Comparison of ENCODE assay signal across 15 cellular contexts in the genomic region with DNA sequence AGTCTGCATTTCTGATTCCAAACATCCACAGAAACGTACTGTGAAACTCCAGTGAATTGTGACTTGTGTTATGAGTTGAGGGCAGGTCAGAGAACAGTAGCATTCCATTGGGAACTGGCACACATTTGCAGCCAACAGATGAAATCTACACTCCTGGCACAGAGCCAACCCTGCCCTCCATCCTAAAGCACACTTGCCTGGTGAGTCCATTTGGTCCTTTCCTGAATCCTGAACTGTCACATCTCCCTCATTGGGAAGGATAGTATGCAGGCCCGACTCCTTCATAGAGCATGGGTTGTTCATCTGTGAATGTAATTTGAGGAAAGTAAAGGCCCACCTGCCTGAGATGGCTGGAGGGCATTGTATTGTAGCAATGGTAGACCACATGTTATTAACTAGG.
A peak's percentile ranks its signal among the peaks of the same experiment; 100 is the strongest.
DNase-seq lines count a peak whose midpoint lies in the region; ATAC-seq and TF ChIP-seq lines count a peak whose summit lies in the region.
"Had no signal": no experiment of that assay in that cellular context is flagged by ENCODE, and none has a peak within 500 bp of the region (broad histone marks: within the 10 kb centered on the region; RNA-seq: fewer than 3 reads in every experiment).

No MANE protein-coding gene starts in this region.

- H3K27ac ChIP-seq in osteoblast (ENCODE audit: low read depth, low read length) (peak overlapping the region; percentile 81), smooth muscle cell (ENCODE audit: low read depth) (no peak overlapping the region)
- H3K27ac ChIP-seq: brain microvascular endothelial cell, dorsolateral prefrontal cortex had no signal

- TF ChIP-seq CTCF in osteoblast (IDR thresholded peaks at IDR 0.05; ENCODE audit: extremely low read depth, low read depth, low read length) (no peak), smooth muscle cell (IDR thresholded peaks at IDR 0.05; ENCODE audit: borderline replicate concordance, insufficient read depth, poor library complexity, severe bottlenecking) (no peak)

- H3K27me3 ChIP-seq in adipocyte (replicated peaks; ENCODE audit: control insufficient read depth, insufficient read depth, low read length) (no peaks in the 10 kb centered on the region), osteoblast (ENCODE audit: insufficient read depth, low read length) (no peaks in the 10 kb centered on the region), smooth muscle cell (ENCODE audit: low read depth) (no peaks in the 10 kb centered on the region)
- H3K27me3 ChIP-seq: brain microvascular endothelial cell, gastroesophageal sphincter had no signal

- 88% methylated on average over 2 of the region's 2 CpGs for WGBS in smooth muscle cell (ENCODE audit: low lambda C conversion rate)

- no peak overlapping the region for H2AFZ ChIP-seq in osteoblast (ENCODE audit: low read length)
- H2AFZ ChIP-seq in smooth muscle cell (ENCODE audit: low read depth), result no peak overlapping the region

- H3K9ac ChIP-seq in adipocyte (ENCODE audit: low read length) (peak overlapping the region; percentile 6), smooth muscle cell (ENCODE audit: low read depth) (no peak overlapping the region)

- H3K4me1 ChIP-seq in adipocyte (ENCODE audit: control insufficient read depth, insufficient read depth, low read length) (peaks cover 40% of the 10 kb centered on the region), osteoblast (ENCODE audit: insufficient read depth, low read length) (peaks cover 25% of the 10 kb centered on the region), smooth muscle cell (ENCODE audit: low read depth) (no peaks in the 10 kb centered on the region)

- no peak for TF ChIP-seq EP300 in Ishikawa (IDR thresholded peaks at IDR 0.05; ENCODE audit: borderline replicate concordance)

- H3K4me3 ChIP-seq in adipocyte (ENCODE audit: low read length) (no peak overlapping the region), osteoblast (ENCODE audit: insufficient read depth, low read length) (no peak overlapping the region), smooth muscle cell (no peak overlapping the region)
- H3K4me3 ChIP-seq: dorsolateral prefrontal cortex, gastroesophageal sphincter had no signal

- H3F3A ChIP-seq in smooth muscle cell (ENCODE audit: low read depth), result no peaks in the 10 kb centered on the region

- H4K20me1 ChIP-seq in osteoblast (ENCODE audit: insufficient read depth, low read length) (no peaks in the 10 kb centered on the region), smooth muscle cell (ENCODE audit: low read depth) (no peaks in the 10 kb centered on the region)

- no peak for TF ChIP-seq RAD21 in Ishikawa (IDR thresholded peaks at IDR 0.05; ENCODE audit: low read depth)

- H3K9me3 ChIP-seq in adipocyte (ENCODE audit: control insufficient read depth, low read length), result no peaks in the 10 kb centered on the region
- no peaks in the 10 kb centered on the region for H3K9me3 ChIP-seq in osteoblast (ENCODE audit: low read depth, low read length)
- no peaks in the 10 kb centered on the region for H3K9me3 ChIP-seq in smooth muscle cell (replicated peaks; ENCODE audit: low read depth)
- H3K9me3 ChIP-seq: gastroesophageal sphincter had no signal

- ATAC-seq in GM19452 (IDR thresholded peaks at IDR 0.05; ENCODE audit: unreplicated experiment), result no peak
- ATAC-seq: stimulated activated naive CD8-positive, alpha-beta T cell treated with anti-CD3 and anti-CD28 coated beads, Interleukin-15, Interleukin-2, amounts not matched to agents 100 U/mL and 50 U/mL, for 24 hours had no signal

- H3K4me2 ChIP-seq in osteoblast (ENCODE audit: insufficient read depth, low read length) (no peak overlapping the region), smooth muscle cell (no peak overlapping the region)

- H3K36me3 ChIP-seq in adipocyte (ENCODE audit: control insufficient read depth, insufficient read depth, low read length, severe bottlenecking), result no peaks in the 10 kb centered on the region
- no peaks in the 10 kb centered on the region for H3K36me3 ChIP-seq in osteoblast (ENCODE audit: insufficient read depth, low read length)
- no peaks in the 10 kb centered on the region for H3K36me3 ChIP-seq in smooth muscle cell (ENCODE audit: low read depth)
- H3K36me3 ChIP-seq: brain microvascular endothelial cell, gastroesophageal sphincter had no signal

- H3K79me2 ChIP-seq in osteoblast (ENCODE audit: insufficient read depth, low read length) (no peaks in the 10 kb centered on the region), smooth muscle cell (ENCODE audit: low read depth) (no peaks in the 10 kb centered on the region)

- DNase-seq in NCI-H2029 treated with DMSO at 0.1 percent for 48 hours (lab: John Stamatoyannopoulos, UW), result peak; percentile 1
- DNase-seq in NCI-H2029 (lab: John Stamatoyannopoulos, UW), result no peak
- no peak for DNase-seq in adipocyte (ENCODE audit: low read depth)
- DNase-seq in osteoblast (ENCODE audit: insufficient read length, low spot score, missing footprints), result no peak
- DNase-seq in smooth muscle cell (lab: John Stamatoyannopoulos, UW; ENCODE audit: unreplicated experiment), result no peak
- no peak for DNase-seq in NCI-H128 (lab: John Stamatoyannopoulos, UW; ENCODE audit: unreplicated experiment)
- DNase-seq: ACHN; activated naive CD8-positive, alpha-beta T cell treated with anti-CD3 and anti-CD28 coated beads for 36 hours; brain microvascular endothelial cell; GOT3; stimulated activated naive CD8-positive, alpha-beta T cell treated with anti-CD3 and anti-CD28 coated beads, Interleukin-15, Interleukin-2, amounts not matched to agents 100 U/mL and 50 U/mL, for 24 hours had no signal

TF ChIP-seq in Ishikawa, 13 proteins besides CTCF, POLR2A, EP300 and RAD21:
- TF ChIP-seq NFIC (IDR thresholded peaks at IDR 0.05) (peak; percentile 77), TCF12 (IDR thresholded peaks at IDR 0.05; ENCODE audit: low read depth) (no peak), CREB1 (IDR thresholded peaks at IDR 0.05; ENCODE audit: low read depth) (no peak)
- TF ChIP-seq, protein P1, sequence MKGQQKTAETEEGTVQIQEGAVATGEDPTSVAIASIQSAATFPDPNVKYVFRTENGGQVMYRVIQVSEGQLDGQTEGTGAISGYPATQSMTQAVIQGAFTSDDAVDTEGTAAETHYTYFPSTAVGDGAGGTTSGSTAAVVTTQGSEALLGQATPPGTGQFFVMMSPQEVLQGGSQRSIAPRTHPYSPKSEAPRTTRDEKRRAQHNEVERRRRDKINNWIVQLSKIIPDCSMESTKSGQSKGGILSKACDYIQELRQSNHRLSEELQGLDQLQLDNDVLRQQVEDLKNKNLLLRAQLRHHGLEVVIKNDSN (IDR thresholded peaks at IDR 0.05), result no peak
